In the genomic region with DNA sequence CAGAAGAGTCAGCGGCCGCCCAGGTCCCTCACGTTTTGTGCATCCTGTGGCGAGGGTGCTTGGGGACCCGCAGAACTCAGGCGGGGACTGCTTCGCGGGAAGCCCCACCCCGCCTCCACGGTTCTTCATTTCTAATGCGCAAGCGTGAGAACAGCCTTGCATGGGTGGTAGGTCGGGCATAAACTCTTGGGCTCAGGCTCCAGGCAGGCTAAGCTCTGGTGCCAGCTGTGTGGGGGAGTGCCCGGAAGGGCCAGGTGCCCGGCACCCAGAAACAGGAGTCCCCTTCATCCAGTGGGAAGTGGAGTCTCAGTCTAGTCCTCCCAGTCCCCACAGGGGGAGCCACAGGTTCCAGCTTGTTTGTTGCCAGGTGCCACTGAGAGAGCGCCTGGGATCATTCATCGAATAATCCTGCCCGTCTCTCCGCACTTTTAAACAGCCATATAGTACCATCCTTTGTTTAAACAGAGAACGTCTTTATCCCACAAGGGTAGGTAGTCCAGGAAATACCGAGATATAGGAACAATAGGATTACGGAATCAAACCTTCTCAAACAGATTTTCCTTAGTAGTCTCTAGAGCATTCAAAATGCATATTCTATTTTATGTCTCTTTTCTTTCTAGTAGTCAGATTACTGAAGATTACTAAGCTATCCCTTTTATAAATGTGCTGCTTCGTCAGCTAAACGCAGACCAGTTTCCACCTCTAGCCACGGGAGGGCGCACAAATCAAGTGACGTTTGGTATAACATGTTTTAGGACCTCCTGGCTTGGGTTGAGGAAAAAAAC, we compare ENCODE assay signal across 8 cellular contexts. TPM values are rescaled to one million over a fixed set of nuclear protein-coding genes. Genes with fewer than 3 reads are reported as not detected.
A peak's percentile ranks its signal among the peaks of the same experiment; 100 is the strongest.
DNase-seq lines count a peak whose midpoint lies in the region; ATAC-seq lines count a peak whose summit lies in the region.

No MANE protein-coding gene starts in this region.

- peaks cover 12% of the 10 kb centered on the region for H3K4me1 Mint-ChIP-seq in activated CD8-positive, alpha-beta T cell treated with anti-CD3 and anti-CD28 coated beads, Interleukin-2, amount 10 ng/mL, durations not matched to agents 7 days and 5 days (ENCODE audit: low read depth)

- peak; percentile 68 for DNase-seq in Ammon's horn (ENCODE audit: low spot score)
- DNase-seq in NCI-H82 treated with DMSO at 0.1 percent for 48 hours (lab: John Stamatoyannopoulos, UW; ENCODE audit: unreplicated experiment) = peak; percentile 75
- peak; percentile 76 for DNase-seq in activated CD8-positive, alpha-beta T cell treated with anti-CD3 and anti-CD28 coated beads, Interleukin-2, amount 10 ng/mL, durations not matched to agents 7 days and 5 days
- DNase-seq in effector CD8-positive, alpha-beta T cell (lab: John Stamatoyannopoulos, UW) = peak; percentile 49
- DNase-seq in lung microvascular endothelial cell (ENCODE audit: low read depth in 2 of 2) = peak; percentile 66 to 86
- peak; percentile 36 for DNase-seq in stimulated activated CD8-positive, alpha-beta memory T cell treated with anti-CD3 and anti-CD28 coated beads, Interleukin-12 subunit alpha, Interleukin-12 subunit beta, amount 100 ng/mL, for 4 hours (ENCODE audit: low read depth)

- no peaks in the 10 kb centered on the region for H3K36me3 Mint-ChIP-seq in activated CD8-positive, alpha-beta T cell treated with anti-CD3 and anti-CD28 coated beads, Interleukin-2, amount 10 ng/mL, durations not matched to agents 7 days and 5 days (ENCODE audit: low read depth)

- no peaks in the 10 kb centered on the region for H3K9me3 Mint-ChIP-seq in activated CD8-positive, alpha-beta T cell treated with anti-CD3 and anti-CD28 coated beads, Interleukin-2, amount 10 ng/mL, durations not matched to agents 7 days and 5 days (ENCODE audit: insufficient read depth)

- CTCF ChIA-PET in activated CD8-positive, alpha-beta T cell treated with anti-CD3 and anti-CD28 coated beads, Interleukin-2, amount 10 ng/mL, durations not matched to agents 7 days and 5 days (lab: Charles Lee) = interaction anchor here (0.6 to 4.2 kb wide), 27 partner anchors 9 to 1571 kb away, joined by 3 to 61 read pairs (median 4); a partner anchor contains a TSS

- peak; percentile 56 for ATAC-seq in GM19043 (IDR thresholded peaks at IDR 0.05; ENCODE audit: low read depth, unreplicated experiment)
- ATAC-seq in HG03575 (IDR thresholded peaks at IDR 0.05; ENCODE audit: extremely low read depth, insufficient number of reproducible peaks, low FRiP score, unreplicated experiment) = peak; percentile 35
- peak; percentile 86 for ATAC-seq in activated CD8-positive, alpha-beta T cell treated with anti-CD3 and anti-CD28 coated beads, Interleukin-2, amount 10 ng/mL, durations not matched to agents 7 days and 5 days

- H3K27ac Mint-ChIP-seq in activated CD8-positive, alpha-beta T cell treated with anti-CD3 and anti-CD28 coated beads, Interleukin-2, amount 10 ng/mL, durations not matched to agents 7 days and 5 days = peak overlapping the region; percentile 49

- POLR2A ChIA-PET in activated CD8-positive, alpha-beta T cell treated with anti-CD3 and anti-CD28 coated beads, Interleukin-2, amount 10 ng/mL, durations not matched to agents 7 days and 5 days (lab: Charles Lee) = interaction anchor here (0.6 to 1.8 kb wide), 2 partner anchors 13 to 1093 kb away, joined by 3 to 21 read pairs; a partner anchor contains a TSS

- H3K27me3 Mint-ChIP-seq in activated CD8-positive, alpha-beta T cell treated with anti-CD3 and anti-CD28 coated beads, Interleukin-2, amount 10 ng/mL, durations not matched to agents 7 days and 5 days (ENCODE audit: low read depth) = peaks cover 8% of the 10 kb centered on the region

- peak overlapping the region; percentile 71 for H3K4me3 Mint-ChIP-seq in activated CD8-positive, alpha-beta T cell treated with anti-CD3 and anti-CD28 coated beads, Interleukin-2, amount 10 ng/mL, durations not matched to agents 7 days and 5 days

RNA-seq across cellular contexts. Expression of a gene that starts 12.7 kb away (rescaled TPM):
- 100 to 1,000 TPM; 195 to 201 TPM for total RNA-seq in activated CD8-positive, alpha-beta T cell treated with anti-CD3 and anti-CD28 coated beads, Interleukin-2, amount 10 ng/mL, durations not matched to agents 7 days and 5 days
- total RNA-seq in lung microvascular endothelial cell = 81.5 and 120 TPM in 2 replicates

Comparison
In these comparisons a context has a peak if more than half of its experiments do, and no peak if none do; other contexts are left out.
1. Peak in every context shown above with its lines: DNase-seq and ATAC-seq.
2. ATAC-seq: peak in every context shown above with its lines; median percentile 86 in activated CD8-positive, alpha-beta T cell treated with anti-CD3 and anti-CD28 coated beads, Interleukin-2, amount 10 ng/mL, durations not matched to agents 7 days and 5 days; 56 in GM19043; 35 in HG03575.